8 cellular contexts compared by ENCODE assay signal in genomic region chr2:118835739-118836410, GRCh38. TPM values are rescaled to one million over a fixed set of nuclear protein-coding genes. Genes with fewer than 3 reads are reported as not detected.
DNase-seq lines count a peak whose midpoint lies in the region; ATAC-seq and TF ChIP-seq lines count a peak whose summit lies in the region.

No MANE protein-coding gene starts in this region.

- 1 to 2% (median 2%) methylated on average over 33 to 54 of the region's 54 CpGs for WGBS in adrenal gland, 4 donors

- ATAC-seq in GM21381 (IDR thresholded peaks at IDR 0.05; ENCODE audit: unreplicated experiment), result no peak

- TF ChIP-seq POLR2A in adrenal gland (IDR thresholded peaks at IDR 0.05), result no peak

- H3K27ac Mint-ChIP-seq in endothelial cell (ENCODE audit: unreplicated experiment) (no peak overlapping the region), neural crest cell (ENCODE audit: unreplicated experiment) (no peak overlapping the region)

- intact Hi-C loops in adrenal gland (cut with DNase I), result no loop called here

- H3K27ac ChIP-seq in adrenal gland, result no peak overlapping the region

- no peaks in the 10 kb centered on the region for H3K36me3 ChIP-seq in adrenal gland (replicated peaks in 1 of 2)

- DNase-seq in AG09309 (ENCODE audit: low read depth) (no peak), M059J (ENCODE audit: low read depth) (peak; percentile 27), endothelial cell (ENCODE audit: low spot score) (peak; percentile 21), neural crest cell (ENCODE audit: low read depth, low spot score) (peak; percentile 31), NCI-H1048 (lab: John Stamatoyannopoulos, UW) (no peak), adrenal gland (no peak), HPDE6-E6E7 (ENCODE audit: extremely low spot score) (no peak)

- H3K9me3 ChIP-seq in adrenal gland (replicated peaks in 1 of 3), result no peaks in the 10 kb centered on the region

- H3K4me1 ChIP-seq in adrenal gland (replicated peaks in 1 of 2), result peaks cover 13 to 14% of the 10 kb centered on the region in 2 donors

- H3K36me3 Mint-ChIP-seq in endothelial cell (ENCODE audit: low read depth, unreplicated experiment) (peaks cover 2% of the 10 kb centered on the region), neural crest cell (ENCODE audit: low read depth) (peaks cover 3% of the 10 kb centered on the region)

- peaks cover 89% of the 10 kb centered on the region for H3K27me3 ChIP-seq in adrenal gland

- no peak for TF ChIP-seq CTCF in AG09309 (IDR thresholded peaks at IDR 0.05; ENCODE audit: control insufficient read depth, insufficient read depth, low read depth, low read length, missing control alignments)
- TF ChIP-seq CTCF in endothelial cell (IDR thresholded peaks at IDR 0.05; ENCODE audit: unreplicated experiment), result no peak
- TF ChIP-seq CTCF in neural crest cell (conservative IDR thresholded peaks at IDR 0.05), result no peak
- no peak for TF ChIP-seq CTCF in adrenal gland (IDR thresholded peaks at IDR 0.05)

- H3K4me3 ChIP-seq in AG09309 (ENCODE audit: control insufficient read depth, low read depth, low read length) (peak overlapping the region; percentile 58), adrenal gland (peak overlapping the region in 2 of 4 donors; percentile 10 to 54)

- H3K4me1 Mint-ChIP-seq in endothelial cell (ENCODE audit: unreplicated experiment), result peaks cover 20% of the 10 kb centered on the region
- H3K4me1 Mint-ChIP-seq in neural crest cell, result peaks cover 15% of the 10 kb centered on the region

- H3K27me3 Mint-ChIP-seq in endothelial cell (ENCODE audit: unreplicated experiment) (peaks cover 49% of the 10 kb centered on the region), neural crest cell (ENCODE audit: low read depth) (peaks cover 100% of the 10 kb centered on the region)

- H3K9me3 Mint-ChIP-seq in endothelial cell (ENCODE audit: unreplicated experiment) (no peaks in the 10 kb centered on the region), neural crest cell (no peaks in the 10 kb centered on the region)

- peak overlapping the region; percentile 79 for H3K4me3 Mint-ChIP-seq in endothelial cell (ENCODE audit: unreplicated experiment)
- peak overlapping the region; percentile 87 for H3K4me3 Mint-ChIP-seq in neural crest cell

RNA-seq across cellular contexts. Expression of gene EN1, which starts 11.6 kb away (rescaled TPM):
- 0.07 and 0.27 TPM in 2 replicates for total RNA-seq in M059J (2014; rRNA removed; shearing (Covaris generic))
- total RNA-seq in endothelial cell (ENCODE audit: unreplicated experiment), result 0.87 TPM
- total RNA-seq in neural crest cell, result 12.6 and 13.9 TPM in 2 replicates
- under 1 TPM in 6 of 8 donors, not detected in 2; 0.17 to 0.98 (median 0.54) TPM for total RNA-seq in adrenal gland
- polyA plus RNA-seq in adrenal gland, result under 1 TPM in 1 of 3 donors, not detected in 2; 0.03 TPM

Comparison
In these comparisons a context has a peak if more than half of its experiments do, and no peak if none do; other contexts are left out.
1. DNase-seq: peak in M059J (single experiment), endothelial cell (single experiment) and neural crest cell (single experiment); none in AG09309 (single experiment), NCI-H1048 (single experiment), adrenal gland (0 of 7) and HPDE6-E6E7 (single experiment).